In genomic region chr6:54234539-54234938, GRCh38 we compare ENCODE assay signal across 27 cellular contexts.
"Had no signal": no experiment of that assay in that cellular context is flagged by ENCODE, and none has a peak within 500 bp of the region (broad histone marks: within the 10 kb centered on the region; RNA-seq: fewer than 3 reads in every experiment).

No MANE protein-coding gene starts in this region.

- ATAC-seq: esophagus mucosa; gastrocnemius medialis; natural killer cell; pancreas; right lobe of liver; stimulated activated naive B cell treated with anti-CD40 and anti-IgM and Interleukin-4, amounts not matched to agents 10 μg/mL and 1 μg/mL and 100 μg/mL, for 72 hours; upper lobe of right lung had no signal

- FAIRE-seq: colon, keratinocyte, pancreas, small intestine had no signal

- H3K4me3 ChIP-seq: dorsolateral prefrontal cortex, gastrocnemius medialis, lung, pancreas, right lobe of liver, thoracic aorta, tibial nerve, upper lobe of right lung, uterus had no signal

- H3K27ac ChIP-seq: dorsolateral prefrontal cortex, epithelial cell of prostate, gastrocnemius medialis, neutrophil, pancreas, right lobe of liver, thoracic aorta, tibial nerve, upper lobe of right lung, uterus had no signal

- H3K27me3 Mint-ChIP-seq: memory B cell; progenitor cell of endocrine pancreas; stimulated activated naive B cell treated with anti-CD40 and anti-IgM and Interleukin-4, amounts not matched to agents 10 μg/mL and 1 μg/mL and 100 μg/mL, for 72 hours; stimulated activated naive CD8-positive, alpha-beta T cell treated with anti-CD3 and anti-CD28 coated beads, Interleukin-15, Interleukin-2, amounts not matched to agents 100 ng/mL and 50 ng/mL, for 24 hours had no signal

- H3K36me3 Mint-ChIP-seq: memory B cell; natural killer cell; stimulated activated naive B cell treated with anti-CD40 and anti-IgM and Interleukin-4, amounts not matched to agents 10 μg/mL and 1 μg/mL and 100 μg/mL, for 72 hours had no signal

- H3K4me1 ChIP-seq: pancreas, right lobe of liver, upper lobe of right lung, uterus had no signal

- DNase-seq: dorsolateral prefrontal cortex; effector CD4-positive, alpha-beta T cell; foreskin fibroblast; gastrocnemius medialis; head of caudate nucleus; hypothalamus; natural killer cell; pancreas; right lobe of liver; small intestine; stimulated activated CD4-positive, alpha-beta T cell treated with anti-CD3 and anti-CD28 coated beads, Interleukin-15, amount 100 ng/mL, for 24 hours; stimulated activated CD4-positive, alpha-beta T cell treated with anti-CD3 and anti-CD28 coated beads, Interleukin-2, amount 100 ng/mL, for 48 hours; stimulated activated naive B cell treated with anti-CD40 and anti-IgM and Interleukin-4, amounts not matched to agents 10 μg/mL and 1 μg/mL and 100 μg/mL, for 72 hours; upper lobe of right lung; uterus had no signal

- H3K9me3 Mint-ChIP-seq: neural crest cell had no signal

- H3K4me1 Mint-ChIP-seq: memory B cell; natural killer cell; neural crest cell; stimulated activated naive B cell treated with anti-CD40 and anti-IgM and Interleukin-4, amounts not matched to agents 10 μg/mL and 1 μg/mL and 100 μg/mL, for 72 hours had no signal

- H3K27me3 ChIP-seq: dorsolateral prefrontal cortex, gastrocnemius medialis, pancreas, right lobe of liver, tibial nerve, upper lobe of right lung, uterus had no signal

- H3K9me3 ChIP-seq: gastrocnemius medialis, neutrophil, pancreas, right lobe of liver, thoracic aorta, tibial nerve, upper lobe of right lung, uterus had no signal

- H3K4me3 Mint-ChIP-seq: memory B cell; natural killer cell; neural crest cell; stimulated activated naive B cell treated with anti-CD40 and anti-IgM and Interleukin-4, amounts not matched to agents 10 μg/mL and 1 μg/mL and 100 μg/mL, for 72 hours; stimulated activated naive CD8-positive, alpha-beta T cell treated with anti-CD3 and anti-CD28 coated beads, Interleukin-15, Interleukin-2, amounts not matched to agents 100 ng/mL and 50 ng/mL, for 24 hours had no signal

- H3K36me3 ChIP-seq: neutrophil, pancreas, right lobe of liver, thoracic aorta, tibial nerve, upper lobe of right lung, uterus had no signal

- H3K27ac Mint-ChIP-seq: memory B cell; natural killer cell; progenitor cell of endocrine pancreas; stimulated activated naive B cell treated with anti-CD40 and anti-IgM and Interleukin-4, amounts not matched to agents 10 μg/mL and 1 μg/mL and 100 μg/mL, for 72 hours; stimulated activated naive CD8-positive, alpha-beta T cell treated with anti-CD3 and anti-CD28 coated beads, Interleukin-15, Interleukin-2, amounts not matched to agents 100 ng/mL and 50 ng/mL, for 24 hours had no signal
